13 cellular contexts compared by ENCODE assay signal in genomic region chr6:167799033-167799933, GRCh38. TPM values are rescaled to one million over a fixed set of nuclear protein-coding genes. Genes with fewer than 3 reads are reported as not detected.
DNase-seq lines count a peak whose midpoint lies in the region; ATAC-seq, FAIRE-seq and TF ChIP-seq lines count a peak whose summit lies in the region.
"Had no signal": no experiment of that assay in that cellular context is flagged by ENCODE, and none has a peak within 500 bp of the region (broad histone marks: within the 10 kb centered on the region; RNA-seq: fewer than 3 reads in every experiment).

No MANE protein-coding gene starts in this region.

- intact Hi-C loops in endothelial cell of umbilical vein (cut with micrococcal nuclease): loop anchor here (10.0 kb wide), 1 partner anchor 314 kb away; no protein-coding TSS in a partner anchor
- intact Hi-C loops in activated CD4-positive, alpha-beta T cell treated with anti-CD3 and anti-CD28 coated beads for 36 hours (cut with DNase I, micrococcal nuclease): no loop called here

- no peak overlapping the region for H3K9ac ChIP-seq in endothelial cell of umbilical vein (replicated peaks; ENCODE audit: extremely low read depth, insufficient read depth, low read length)

- no peak overlapping the region for H3K4me3 ChIP-seq in endothelial cell of umbilical vein (replicated peaks in 1 of 3; ENCODE audit: insufficient read depth in 1 of 3, low read depth in 1 of 3, low read length in 3 of 3)
- H3K4me3 ChIP-seq: transverse colon had no signal

- no TSS peak for BruUV-seq in endothelial cell of umbilical vein (replicated peaks; lab: Mats Ljungman, UMichigan)

- TF ChIP-seq POLR2A in endothelial cell of umbilical vein (IDR thresholded peaks at IDR 0.05; ENCODE audit: low read depth, low read length): no peak

- H3K79me2 ChIP-seq in endothelial cell of umbilical vein (ENCODE audit: control insufficient read depth, insufficient read depth, low read length): no peaks in the 10 kb centered on the region

- no peaks in the 10 kb centered on the region for H3K9me3 Mint-ChIP-seq in activated CD4-positive, alpha-beta T cell treated with anti-CD3 and anti-CD28 coated beads for 36 hours (ENCODE audit: low read depth)
- peaks cover 0 to 2% (median 0%) of the 10 kb centered on the region in 9 donors for H3K9me3 Mint-ChIP-seq in naive thymus-derived CD8-positive, alpha-beta T cell
- H3K9me3 Mint-ChIP-seq: activated T-cell treated with anti-CD3 and anti-CD28 coated beads, Interleukin-2, amount 50 U/mL, for 72 hours had no signal

- no peaks in the 10 kb centered on the region for H4K20me1 ChIP-seq in endothelial cell of umbilical vein (replicated peaks; ENCODE audit: control insufficient read depth, extremely low read depth, insufficient read depth, low read length)

- dilution Hi-C loops in endothelial cell of umbilical vein (cut with MboI; ENCODE audit: extremely low pct_ligation_motif_present, low sequenced_read_pairs): no loop called here

- H3K27me3 Mint-ChIP-seq in activated CD4-positive, alpha-beta T cell treated with anti-CD3 and anti-CD28 coated beads for 36 hours: peaks cover 41% of the 10 kb centered on the region
- peaks cover 34 to 79% (median 55%) of the 10 kb centered on the region in 5 donors for H3K27me3 Mint-ChIP-seq in naive thymus-derived CD8-positive, alpha-beta T cell

- no peak overlapping the region for H3K27ac Mint-ChIP-seq in activated CD4-positive, alpha-beta T cell treated with anti-CD3 and anti-CD28 coated beads for 36 hours
- no peak overlapping the region for H3K27ac Mint-ChIP-seq in naive thymus-derived CD8-positive, alpha-beta T cell
- H3K27ac Mint-ChIP-seq: activated T-cell treated with anti-CD3 and anti-CD28 coated beads, Interleukin-2, amount 50 U/mL, for 72 hours had no signal

- H3K4me1 Mint-ChIP-seq in activated CD4-positive, alpha-beta T cell treated with anti-CD3 and anti-CD28 coated beads for 36 hours: peaks cover 3% of the 10 kb centered on the region
- H3K4me1 Mint-ChIP-seq in naive thymus-derived CD8-positive, alpha-beta T cell: peaks cover 4 to 20% (median 5%) of the 10 kb centered on the region in 4 donors

- H3K9me3 ChIP-seq in endothelial cell of umbilical vein (replicated peaks; ENCODE audit: control insufficient read depth, insufficient read depth, low read length): no peaks in the 10 kb centered on the region
- H3K9me3 ChIP-seq: transverse colon had no signal

- H2AFZ ChIP-seq in endothelial cell of umbilical vein (ENCODE audit: low read depth, low read length): no peak overlapping the region

- FAIRE-seq in endothelial cell of umbilical vein (lab: Jason Lieb, UNC): no peak
- FAIRE-seq: colon had no signal

- no peak for TF ChIP-seq CTCF in endothelial cell of umbilical vein (IDR thresholded peaks at IDR 0.05; ENCODE audit: extremely low read depth in 1 of 2, insufficient read depth in 1 of 2, low read depth in 1 of 2, low read length in 2 of 2)

- POLR2A ChIA-PET in endothelial cell of umbilical vein (lab: Charles Lee): no interaction called here
- POLR2A ChIA-PET in activated CD4-positive, alpha-beta T cell treated with anti-CD3 and anti-CD28 coated beads for 36 hours (lab: Charles Lee): no interaction called here
- POLR2A ChIA-PET in naive thymus-derived CD8-positive, alpha-beta T cell (lab: Charles Lee): no interaction called here

- H3K4me1 ChIP-seq in endothelial cell of umbilical vein (ENCODE audit: control insufficient read depth, extremely low read depth, insufficient read depth, low read length): no peaks in the 10 kb centered on the region

- no peaks in the 10 kb centered on the region for H3K9me1 ChIP-seq in endothelial cell of umbilical vein (replicated peaks; ENCODE audit: control insufficient read depth, extremely low read depth, insufficient read depth, low read length)

- peaks cover 22 to 32% of the 10 kb centered on the region in 2 experiments for H3K27me3 ChIP-seq in endothelial cell of umbilical vein (ENCODE audit: control insufficient read depth in 2 of 2, insufficient read depth in 2 of 2, low read length in 2 of 2)

- H3K36me3 Mint-ChIP-seq in activated CD4-positive, alpha-beta T cell treated with anti-CD3 and anti-CD28 coated beads for 36 hours (ENCODE audit: low read depth): no peaks in the 10 kb centered on the region
- H3K36me3 Mint-ChIP-seq in naive thymus-derived CD8-positive, alpha-beta T cell: peaks cover 0 to 5% (median 0%) of the 10 kb centered on the region in 3 donors

- CTCF ChIA-PET in endothelial cell of umbilical vein (lab: Charles Lee): no interaction called here
- CTCF ChIA-PET in activated CD4-positive, alpha-beta T cell treated with anti-CD3 and anti-CD28 coated beads for 36 hours (lab: Charles Lee): no interaction called here

- H3K4me2 ChIP-seq in endothelial cell of umbilical vein (ENCODE audit: insufficient read depth, low read length): no peak overlapping the region

- no peak overlapping the region for H3K4me3 Mint-ChIP-seq in activated CD4-positive, alpha-beta T cell treated with anti-CD3 and anti-CD28 coated beads for 36 hours
- H3K4me3 Mint-ChIP-seq in naive thymus-derived CD8-positive, alpha-beta T cell: no peak overlapping the region
- H3K4me3 Mint-ChIP-seq: activated T-cell treated with anti-CD3 and anti-CD28 coated beads, Interleukin-2, amount 50 U/mL, for 72 hours had no signal

- no peak overlapping the region for H3K27ac ChIP-seq in endothelial cell of umbilical vein (ENCODE audit: insufficient read depth, low read depth, low read length)
- H3K27ac ChIP-seq: transverse colon had no signal

- no peak for ATAC-seq in HG02798 (IDR thresholded peaks at IDR 0.05; ENCODE audit: poor library complexity, unreplicated experiment)
- no peak for ATAC-seq in activated CD4-positive, alpha-beta T cell treated with anti-CD3 and anti-CD28 coated beads for 36 hours
- no peak for ATAC-seq in naive thymus-derived CD8-positive, alpha-beta T cell
- ATAC-seq: activated T-cell treated with anti-CD3 and anti-CD28 coated beads, Interleukin-2, amount 50 U/mL, for 72 hours had no signal

- DNase-seq in DMS 273 treated with DMSO at 0.1 percent for 48 hours (lab: John Stamatoyannopoulos, UW) (peak; percentile 97), NCI-H69 (lab: John Stamatoyannopoulos, UW) (peak; percentile 93), endothelial cell of umbilical vein (ENCODE audit: low read depth, low spot score) (peak; percentile 11), midbrain (lab: John Stamatoyannopoulos, UW) (peak; percentile 20), GOT3 (lab: John Stamatoyannopoulos, UW) (no peak)
- no peak for DNase-seq in activated CD4-positive, alpha-beta T cell treated with anti-CD3 and anti-CD28 coated beads for 36 hours
- DNase-seq in naive thymus-derived CD8-positive, alpha-beta T cell: no peak
- DNase-seq: activated T-cell treated with anti-CD3 and anti-CD28 coated beads, Interleukin-2, amount 50 U/mL, for 72 hours; COR-L47; KG1; transverse colon had no signal

- no peaks in the 10 kb centered on the region for H3K36me3 ChIP-seq in endothelial cell of umbilical vein (ENCODE audit: control insufficient read depth in 2 of 2, extremely low read depth in 1 of 2, insufficient read depth in 2 of 2, low read length in 2 of 2)
- H3K36me3 ChIP-seq: transverse colon had no signal

TF ChIP-seq in endothelial cell of umbilical vein, 7 proteins besides CTCF, POLR2A, EP300 and RAD21:
- TF ChIP-seq FOS (IDR thresholded peaks at IDR 0.05; ENCODE audit: borderline replicate concordance, insufficient read depth, low read length): no peak

RNA-seq across cellular contexts. Expression of gene AFDN, which starts 27.4 kb away (rescaled TPM):
- 128 and 134 TPM in 2 replicates for total RNA-seq in endothelial cell of umbilical vein
- polyA plus RNA-seq in endothelial cell of umbilical vein: 28.0 and 31.0 TPM in 2 replicates
- 24.2 and 26.6 TPM in 2 replicates for polyA plus RNA-seq in endothelial cell of umbilical vein (2011; cell fraction: cytosol; rRNA removed)
- 238 and 251 TPM in 2 replicates for polyA plus RNA-seq in endothelial cell of umbilical vein (2011; cell fraction: nucleus; rRNA removed)
- polyA plus RNA-seq in endothelial cell of umbilical vein (2012): 39.8 and 43.9 TPM in 2 replicates
- 146 and 171 TPM in 2 replicates for polyA minus RNA-seq in endothelial cell of umbilical vein
- polyA minus RNA-seq in endothelial cell of umbilical vein (2011; cell fraction: cytosol; rRNA and poly(A)+ RNA removed): 15.5 TPM
- 258 and 322 TPM in 2 replicates for polyA minus RNA-seq in endothelial cell of umbilical vein (2011; cell fraction: nucleus; rRNA and poly(A)+ RNA removed)
- total RNA-seq in activated CD4-positive, alpha-beta T cell treated with anti-CD3 and anti-CD28 coated beads for 36 hours: 10 to 100 TPM; 11.9 to 14.0 TPM
- total RNA-seq in naive thymus-derived CD8-positive, alpha-beta T cell: 1 to 10 TPM; 9.4 to 9.6 TPM
- 1 to 10 TPM in 1 of 3 donors, under 1 TPM in 1, not detected in 1; 0.46 to 1.2 TPM for polyA plus RNA-seq in naive thymus-derived CD8-positive, alpha-beta T cell

Comparison
In these comparisons a context has a peak if more than half of its experiments do, and no peak if none do; other contexts are left out.
1. DNase-seq: peak in DMS 273 treated with DMSO at 0.1 percent for 48 hours (single experiment), NCI-H69 (single experiment), endothelial cell of umbilical vein (single experiment) and midbrain (single experiment); none in activated CD4-positive, alpha-beta T cell treated with anti-CD3 and anti-CD28 coated beads for 36 hours (single experiment), naive thymus-derived CD8-positive, alpha-beta T cell (0 of 10) and GOT3 (single experiment).